Comparison of ENCODE assay signal across 1 cellular context in genomic region chr19:45528149-45528743, GRCh38.
A peak's percentile ranks its signal among the peaks of the same experiment; 100 is the strongest.
TF ChIP-seq lines count a peak whose summit lies in the region.

No MANE protein-coding gene starts in this region.

TF ChIP-seq in K562, 482 proteins besides CTCF, POLR2A, EP300 and RAD21 (continued from another document):
- TF ChIP-seq PRDM10 (IDR thresholded peaks at IDR 0.05; ENCODE audit: partially characterized antibody): peak; percentile 98
- TF ChIP-seq ATF7 (IDR thresholded peaks at IDR 0.05): peak; percentile 52; the same call in 1 of the 2 replicates
- TF ChIP-seq ZEB2 (IDR thresholded peaks at IDR 0.05): 0 out of 2 replicates have a peak, but pooled peaks have one; percentile 20
- peak; percentile 46; the same call in 1 of the 2 replicates for TF ChIP-seq BHLHE40 (IDR thresholded peaks at IDR 0.05; ENCODE audit: low read length)
- peak; percentile 70; the same call in 1 of the 2 replicates for TF ChIP-seq TCF7L2 (IDR thresholded peaks at IDR 0.05; ENCODE audit: low read depth, low read length)
- no peak for TF ChIP-seq HES1 (IDR thresholded peaks at IDR 0.05; ENCODE audit: low read depth)
- peak; percentile 13; the same call in 1 of the 2 replicates for TF ChIP-seq CREB1 (IDR thresholded peaks at IDR 0.05)
- TF ChIP-seq CREB1 (CRISPR knock-in tag; IDR thresholded peaks at IDR 0.05): no peak
- TF ChIP-seq ZBTB9 (CRISPR knock-in tag; IDR thresholded peaks at IDR 0.05): no peak
- TF ChIP-seq JUND (IDR thresholded peaks at IDR 0.05; ENCODE audit: borderline replicate concordance, low read depth, low read length): peak; percentile 73
- TF ChIP-seq JUND (tag; IDR thresholded peaks at IDR 0.05; ENCODE audit: borderline replicate concordance, low read depth, low read length): peak; percentile 47; the same call in 1 of the 3 replicates
- TF ChIP-seq FOXK1 (CRISPR knock-in tag; IDR thresholded peaks at IDR 0.05; ENCODE audit: borderline replicate concordance): peak; percentile 15; the same call in 1 of the 2 replicates
- no peak for TF ChIP-seq MCM7 (IDR thresholded peaks at IDR 0.05)
- TF ChIP-seq HDAC2 (IDR thresholded peaks at IDR 0.05): no peak
- 0 out of 2 replicates have a peak, but pooled peaks have one; percentile 26 for TF ChIP-seq MTA1 (IDR thresholded peaks at IDR 0.05; ENCODE audit: borderline replicate concordance)
- no peak for TF ChIP-seq HLTF (IDR thresholded peaks at IDR 0.05)
- TF ChIP-seq BRF1 (IDR thresholded peaks at IDR 0.05; ENCODE audit: borderline replicate concordance, extremely low read depth, insufficient read length): no peak
- no peak for TF ChIP-seq NR2C1 (IDR thresholded peaks at IDR 0.05)
- TF ChIP-seq NR2C1 (tag; IDR thresholded peaks at IDR 0.05): no peak
- peak; percentile 65; the same call in 1 of the 2 replicates for TF ChIP-seq POLR2H (tag; IDR thresholded peaks at IDR 0.05; ENCODE audit: low read depth)
- TF ChIP-seq E2F8 (IDR thresholded peaks at IDR 0.05; ENCODE audit: low read depth, partially characterized antibody): peak; percentile 42
- 0 out of 2 replicates have a peak, but pooled peaks have one; percentile 38 for TF ChIP-seq DPF2 (IDR thresholded peaks at IDR 0.05)
- no peak for TF ChIP-seq MAZ (CRISPR knock-in tag; conservative IDR thresholded peaks at IDR 0.05 in 1 of 2, IDR thresholded peaks at IDR 0.05 in 1 of 2)
- no peak for TF ChIP-seq HMGN3 (IDR thresholded peaks at IDR 0.05; ENCODE audit: borderline replicate concordance, extremely low read depth, insufficient read length, low read depth, low read length)
- TF ChIP-seq SUPT5H (IDR thresholded peaks at IDR 0.05): peak; percentile 86
- no peak for TF ChIP-seq KDM5B (IDR thresholded peaks at IDR 0.05; ENCODE audit: insufficient replicate concordance, low read depth, low read length)
- no peak for TF ChIP-seq RUNX1 (IDR thresholded peaks at IDR 0.05; ENCODE audit: low read depth)
- peak; percentile 86 for TF ChIP-seq MEIS2 (IDR thresholded peaks at IDR 0.05; ENCODE audit: partially characterized antibody)
- no peak for TF ChIP-seq ZMIZ1 (IDR thresholded peaks at IDR 0.05; ENCODE audit: low read depth in 2 of 2, low read length in 2 of 2)
- TF ChIP-seq NONO (IDR thresholded peaks at IDR 0.05; ENCODE audit: low read depth in 2 of 2, low read length in 1 of 2): 0 out of 4 replicates have a peak, but pooled peaks of 1 of the 2 experiments have one; percentile 10
- TF ChIP-seq SLC30A9 (CRISPR knock-in tag; IDR thresholded peaks at IDR 0.05): no peak
- TF ChIP-seq ZBED1 (IDR thresholded peaks at IDR 0.05): 0 out of 2 replicates have a peak, but pooled peaks have one; percentile 49
- no peak for TF ChIP-seq XRCC4 (IDR thresholded peaks at IDR 0.05; ENCODE audit: extremely low read depth, insufficient read depth, insufficient read length)
- TF ChIP-seq ZBTB17 (CRISPR knock-in tag; IDR thresholded peaks at IDR 0.05): no peak
- no peak for TF ChIP-seq PBX2 (CRISPR knock-in tag; IDR thresholded peaks at IDR 0.05; ENCODE audit: low read depth)
- TF ChIP-seq PBX2 (tag; conservative IDR thresholded peaks at IDR 0.05; ENCODE audit: low read depth): 0 out of 2 replicates have a peak, but pooled peaks have one; percentile 42
- no peak for TF ChIP-seq ZNF77 (CRISPR knock-in tag; IDR thresholded peaks at IDR 0.05)
- TF ChIP-seq KDM4B (IDR thresholded peaks at IDR 0.05; ENCODE audit: borderline replicate concordance in 2 of 2, low read depth in 1 of 2): peak in 1 of 2 experiments; percentile 28; a peak in 1 of 4 replicates
